In genomic region chr21:15065381-15066230, GRCh38 we compare ENCODE assay signal across 8 cellular contexts. TPM values are rescaled to one million over a fixed set of nuclear protein-coding genes. Genes with fewer than 3 reads are reported as not detected.
A peak's percentile ranks its signal among the peaks of the same experiment; 100 is the strongest.
DNase-seq lines count a peak whose midpoint lies in the region; ATAC-seq and TF ChIP-seq lines count a peak whose summit lies in the region.

No MANE protein-coding gene starts in this region.

- TF ChIP-seq CTCF in AG09319 (IDR thresholded peaks at IDR 0.05; ENCODE audit: low read depth, low read length): no peak

- DNase-seq in AG09319 (ENCODE audit: extremely low read depth, low read depth) (peak; percentile 57), NCI-H226 (peak; percentile 83), dedifferentiated amniotic fluid mesenchymal stem cell (ENCODE audit: extremely low spot score) (peak; percentile 79), left lobe of liver (ENCODE audit: low spot score) (peak; percentile 77), NCI-H345 treated with DMSO at 0.1 percent for 48 hours (lab: John Stamatoyannopoulos, UW; ENCODE audit: unreplicated experiment) (no peak)
- peak; percentile 49 to 75 for DNase-seq in activated CD4-positive, alpha-beta T cell treated with anti-CD3 and anti-CD28 coated beads, Interleukin-2, amount 50 U/mL, for 24 hours (ENCODE audit: low read depth in 1 of 2, low spot score in 1 of 2)
- peak; percentile 60 to 62 for DNase-seq in stimulated activated CD4-positive, alpha-beta T cell treated with anti-CD3 and anti-CD28 coated beads, Interleukin-1b, Interleukin-23, amount 100 ng/mL, for 4 hours (ENCODE audit: low read depth in 2 of 2)

- ATAC-seq in GM21515 (IDR thresholded peaks at IDR 0.05; ENCODE audit: unreplicated experiment) (peak; percentile 5), left lobe of liver (peak; percentile 66)

RNA-seq across cellular contexts. Expression of gene NRIP1, which starts 0.8 kb away (rescaled TPM):
- total RNA-seq in left lobe of liver: 19.3 TPM
